ENCODE assay signal across 1 cellular context in genomic region chr2:23916727-23917458, GRCh38.
TF ChIP-seq lines count a peak whose summit lies in the region.

No MANE protein-coding gene starts in this region.

TF ChIP-seq in K562, 482 proteins besides CTCF, POLR2A, EP300 and RAD21 (continued from another document):
- TF ChIP-seq CHD7 (IDR thresholded peaks at IDR 0.05; ENCODE audit: low read depth, low read length) (no peak), MIER1 (IDR thresholded peaks at IDR 0.05; ENCODE audit: low read depth) (no peak), RBM15 (IDR thresholded peaks at IDR 0.05; ENCODE audit: insufficient read depth, low read length) (no peak), ZNF143 (CRISPR knock-in tag; IDR thresholded peaks at IDR 0.05) (no peak), NCOA4 (IDR thresholded peaks at IDR 0.05; ENCODE audit: partially characterized antibody) (no peak), BCOR (IDR thresholded peaks at IDR 0.05) (no peak), MECOM (CRISPR knock-in tag; IDR thresholded peaks at IDR 0.05) (no peak), ZNF354B (CRISPR knock-in tag; IDR thresholded peaks at IDR 0.05) (no peak), GABPB1 (CRISPR knock-in tag; IDR thresholded peaks at IDR 0.05) (no peak), ZNF586 (CRISPR knock-in tag; conservative IDR thresholded peaks at IDR 0.05) (no peak), ARID3B (CRISPR knock-in tag; IDR thresholded peaks at IDR 0.05; ENCODE audit: borderline replicate concordance) (no peak), SRSF7 (optimal IDR thresholded peaks at IDR 0.05; ENCODE audit: low read depth, low read length) (no peak), MYNN (IDR thresholded peaks at IDR 0.05) (no peak), MYNN (CRISPR knock-in tag; IDR thresholded peaks at IDR 0.05) (no peak), GABPA (tag; conservative IDR thresholded peaks at IDR 0.05; ENCODE audit: low read depth) (0 out of 2 replicates have a peak, but pooled peaks have one; percentile 25), HNRNPUL1 (IDR thresholded peaks at IDR 0.05; ENCODE audit: low read length) (no peak), FOXA1 (IDR thresholded peaks at IDR 0.05; ENCODE audit: borderline replicate concordance) (no peak), ETV1 (tag; conservative IDR thresholded peaks at IDR 0.05; ENCODE audit: low read depth) (peak; percentile 34; the same call in 1 of the 2 replicates), ZNF175 (CRISPR knock-in tag; IDR thresholded peaks at IDR 0.05; ENCODE audit: low read depth) (no peak), NFE2 (IDR thresholded peaks at IDR 0.05; ENCODE audit: low read depth) (peak; percentile 12; the same call in 1 of the 2 replicates), BRD9 (IDR thresholded peaks at IDR 0.05; ENCODE audit: low read depth, partially characterized antibody) (no peak), GTF2B (IDR thresholded peaks at IDR 0.05; ENCODE audit: extremely low read depth, insufficient read length) (no peak), NCOA2 (IDR thresholded peaks at IDR 0.05; ENCODE audit: partially characterized antibody in 2 of 2) (no peak), DNMT1 (IDR thresholded peaks at IDR 0.05) (no peak), LEF1 (IDR thresholded peaks at IDR 0.05) (0 out of 2 replicates have a peak, but pooled peaks have one; percentile 30), ARID1B (IDR thresholded peaks at IDR 0.05) (0 out of 2 replicates have a peak, but pooled peaks have one; percentile 14), RBBP5 (IDR thresholded peaks at IDR 0.05; ENCODE audit: borderline replicate concordance, insufficient read depth, low read length, poor library complexity, severe bottlenecking) (no peak), NONO (IDR thresholded peaks at IDR 0.05; ENCODE audit: low read depth in 2 of 2, low read length in 1 of 2) (no peak), NFE2L1 (tag; IDR thresholded peaks at IDR 0.05; ENCODE audit: borderline replicate concordance, low read depth) (no peak), KLF13 (tag; IDR thresholded peaks at IDR 0.05; ENCODE audit: borderline replicate concordance, low read depth) (no peak), PHB2 (IDR thresholded peaks at IDR 0.05; ENCODE audit: low read depth) (no peak), FOXA3 (CRISPR knock-in tag; conservative IDR thresholded peaks at IDR 0.05 in 1 of 2, IDR thresholded peaks at IDR 0.05 in 1 of 2) (peak in 1 of 2 experiments; percentile 42; a peak in 1 of 4 replicates), ZBTB1 (CRISPR knock-in tag; IDR thresholded peaks at IDR 0.05; ENCODE audit: borderline replicate concordance, low read depth) (no peak), KDM1A (IDR thresholded peaks at IDR 0.05) (no peak), CAMTA2 (CRISPR knock-in tag; conservative IDR thresholded peaks at IDR 0.05) (no peak), ARID2 (IDR thresholded peaks at IDR 0.05) (no peak), PCBP2 (IDR thresholded peaks at IDR 0.05; ENCODE audit: low read depth, low read length, poor library complexity, severe bottlenecking) (no peak)
- TF ChIP-seq, protein P1, sequence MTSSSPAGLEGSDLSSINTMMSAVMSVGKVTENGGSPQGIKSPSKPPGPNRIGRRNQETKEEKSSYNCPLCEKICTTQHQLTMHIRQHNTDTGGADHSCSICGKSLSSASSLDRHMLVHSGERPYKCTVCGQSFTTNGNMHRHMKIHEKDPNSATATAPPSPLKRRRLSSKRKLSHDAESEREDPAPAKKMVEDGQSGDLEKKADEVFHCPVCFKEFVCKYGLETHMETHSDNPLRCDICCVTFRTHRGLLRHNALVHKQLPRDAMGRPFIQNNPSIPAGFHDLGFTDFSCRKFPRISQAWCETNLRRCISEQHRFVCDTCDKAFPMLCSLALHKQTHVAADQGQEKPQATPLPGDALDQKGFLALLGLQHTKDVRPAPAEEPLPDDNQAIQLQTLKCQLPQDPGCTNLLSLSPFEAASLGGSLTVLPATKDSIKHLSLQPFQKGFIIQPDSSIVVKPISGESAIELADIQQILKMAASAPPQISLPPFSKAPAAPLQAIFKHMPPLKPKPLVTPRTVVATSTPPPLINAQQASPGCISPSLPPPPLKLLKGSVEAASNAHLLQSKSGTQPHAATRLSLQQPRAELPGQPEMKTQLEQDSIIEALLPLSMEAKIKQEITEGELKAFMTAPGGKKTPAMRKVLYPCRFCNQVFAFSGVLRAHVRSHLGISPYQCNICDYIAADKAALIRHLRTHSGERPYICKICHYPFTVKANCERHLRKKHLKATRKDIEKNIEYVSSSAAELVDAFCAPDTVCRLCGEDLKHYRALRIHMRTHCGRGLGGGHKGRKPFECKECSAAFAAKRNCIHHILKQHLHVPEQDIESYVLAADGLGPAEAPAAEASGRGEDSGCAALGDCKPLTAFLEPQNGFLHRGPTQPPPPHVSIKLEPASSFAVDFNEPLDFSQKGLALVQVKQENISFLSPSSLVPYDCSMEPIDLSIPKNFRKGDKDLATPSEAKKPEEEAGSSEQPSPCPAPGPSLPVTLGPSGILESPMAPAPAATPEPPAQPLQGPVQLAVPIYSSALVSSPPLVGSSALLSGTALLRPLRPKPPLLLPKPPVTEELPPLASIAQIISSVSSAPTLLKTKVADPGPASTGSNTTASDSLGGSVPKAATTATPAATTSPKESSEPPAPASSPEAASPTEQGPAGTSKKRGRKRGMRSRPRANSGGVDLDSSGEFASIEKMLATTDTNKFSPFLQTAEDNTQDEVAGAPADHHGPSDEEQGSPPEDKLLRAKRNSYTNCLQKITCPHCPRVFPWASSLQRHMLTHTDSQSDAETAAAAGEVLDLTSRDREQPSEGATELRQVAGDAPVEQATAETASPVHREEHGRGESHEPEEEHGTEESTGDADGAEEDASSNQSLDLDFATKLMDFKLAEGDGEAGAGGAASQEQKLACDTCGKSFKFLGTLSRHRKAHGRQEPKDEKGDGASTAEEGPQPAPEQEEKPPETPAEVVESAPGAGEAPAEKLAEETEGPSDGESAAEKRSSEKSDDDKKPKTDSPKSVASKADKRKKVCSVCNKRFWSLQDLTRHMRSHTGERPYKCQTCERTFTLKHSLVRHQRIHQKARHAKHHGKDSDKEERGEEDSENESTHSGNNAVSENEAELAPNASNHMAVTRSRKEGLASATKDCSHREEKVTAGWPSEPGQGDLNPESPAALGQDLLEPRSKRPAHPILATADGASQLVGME (CRISPR knock-in tag; IDR thresholded peaks at IDR 0.05): no peak
- TF ChIP-seq, protein P2, sequence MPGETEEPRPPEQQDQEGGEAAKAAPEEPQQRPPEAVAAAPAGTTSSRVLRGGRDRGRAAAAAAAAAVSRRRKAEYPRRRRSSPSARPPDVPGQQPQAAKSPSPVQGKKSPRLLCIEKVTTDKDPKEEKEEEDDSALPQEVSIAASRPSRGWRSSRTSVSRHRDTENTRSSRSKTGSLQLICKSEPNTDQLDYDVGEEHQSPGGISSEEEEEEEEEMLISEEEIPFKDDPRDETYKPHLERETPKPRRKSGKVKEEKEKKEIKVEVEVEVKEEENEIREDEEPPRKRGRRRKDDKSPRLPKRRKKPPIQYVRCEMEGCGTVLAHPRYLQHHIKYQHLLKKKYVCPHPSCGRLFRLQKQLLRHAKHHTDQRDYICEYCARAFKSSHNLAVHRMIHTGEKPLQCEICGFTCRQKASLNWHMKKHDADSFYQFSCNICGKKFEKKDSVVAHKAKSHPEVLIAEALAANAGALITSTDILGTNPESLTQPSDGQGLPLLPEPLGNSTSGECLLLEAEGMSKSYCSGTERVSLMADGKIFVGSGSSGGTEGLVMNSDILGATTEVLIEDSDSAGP (CRISPR knock-in tag; IDR thresholded peaks at IDR 0.05): no peak
